ENCODE assay signal across 24 cellular contexts in genomic region chr9:130197888-130198287, GRCh38. TPM values are rescaled to one million over a fixed set of nuclear protein-coding genes. Genes with fewer than 3 reads are reported as not detected.
DNase-seq lines count a peak whose midpoint lies in the region; ATAC-seq and TF ChIP-seq lines count a peak whose summit lies in the region.
"Had no signal": no experiment of that assay in that cellular context is flagged by ENCODE, and none has a peak within 500 bp of the region (broad histone marks: within the 10 kb centered on the region; RNA-seq: fewer than 3 reads in every experiment).

No MANE protein-coding gene starts in this region.

- peak; percentile 18 for DNase-seq in DMS153 (lab: John Stamatoyannopoulos, UW)
- no peak for DNase-seq in DMS153 treated with DMSO at 0.1 percent for 48 hours (lab: John Stamatoyannopoulos, UW; ENCODE audit: unreplicated experiment)
- peak; percentile 43 for DNase-seq in NCI-H2029 treated with DMSO at 0.1 percent for 48 hours (lab: John Stamatoyannopoulos, UW)
- DNase-seq in caudate nucleus (lab: John Stamatoyannopoulos, UW): no peak
- no peak for DNase-seq in prostate gland (ENCODE audit: low spot score)
- no peak for DNase-seq in ureter (ENCODE audit: low spot score)
- DNase-seq: activated CD4-positive, alpha-beta T cell treated with anti-CD3 and anti-CD28 coated beads, Interleukin-2, amount 10 ng/mL, durations not matched to agents 7 days and 5 days; activated naive CD8-positive, alpha-beta T cell treated with anti-CD3 and anti-CD28 coated beads, Interleukin-2, amount 10 ng/mL, durations not matched to agents 7 days and 5 days; AML-193; Caco-2; cortex of kidney; left ventricle myocardium superior; MM.1S; NCI-H82; PC-9; psoas muscle; SJCRH30; T-helper 17 cell had no signal

- H3K36me3 Mint-ChIP-seq in activated T-helper 17 cell treated with anti-CD3 and anti-CD28 coated beads, Interleukin-2, amount 50 U/mL, for 72 hours (ENCODE audit: low read depth): peaks cover 6% of the 10 kb centered on the region
- H3K36me3 Mint-ChIP-seq: activated naive CD8-positive, alpha-beta T cell treated with anti-CD3 and anti-CD28 coated beads, Interleukin-2, amount 10 ng/mL, durations not matched to agents 7 days and 5 days; IgD-negative memory B cell had no signal

- H3K36me3 ChIP-seq in prostate gland: no peaks in the 10 kb centered on the region

- no peak overlapping the region for H3K4me3 ChIP-seq in prostate gland
- H3K4me3 ChIP-seq: PC-9, psoas muscle, SJCRH30 had no signal

- H3K9me3 Mint-ChIP-seq in activated T-helper 17 cell treated with anti-CD3 and anti-CD28 coated beads, Interleukin-2, amount 50 U/mL, for 72 hours: no peaks in the 10 kb centered on the region
- H3K9me3 Mint-ChIP-seq: activated CD4-positive, alpha-beta T cell treated with anti-CD3 and anti-CD28 coated beads, Interleukin-2, amount 10 ng/mL, durations not matched to agents 7 days and 5 days; activated naive CD8-positive, alpha-beta T cell treated with anti-CD3 and anti-CD28 coated beads, Interleukin-2, amount 10 ng/mL, durations not matched to agents 7 days and 5 days; activated T-helper 2 cell treated with anti-CD3 and anti-CD28 coated beads, Interferon-gamma antibody, Interleukin-2, Interleukin-4, amounts not matched to agents 10 μg/mL and 5 μg/mL and 100 μg/mL, durations not matched to agents 14 hours and 24 hours and 36 hours; brain; IgD-negative memory B cell had no signal

- no peak for ATAC-seq in GM21381 (IDR thresholded peaks at IDR 0.05; ENCODE audit: unreplicated experiment)
- no peak for ATAC-seq in activated T-helper 17 cell treated with anti-CD3 and anti-CD28 coated beads, Interleukin-2, amount 50 U/mL, for 72 hours (replicated peaks)
- ATAC-seq: left ventricle myocardium superior, psoas muscle, T-helper 17 cell had no signal

- H3K27me3 Mint-ChIP-seq in activated T-helper 17 cell treated with anti-CD3 and anti-CD28 coated beads, Interleukin-2, amount 50 U/mL, for 72 hours: no peaks in the 10 kb centered on the region
- H3K27me3 Mint-ChIP-seq: activated CD4-positive, alpha-beta T cell treated with anti-CD3 and anti-CD28 coated beads, Interleukin-2, amount 10 ng/mL, durations not matched to agents 7 days and 5 days; activated naive CD8-positive, alpha-beta T cell treated with anti-CD3 and anti-CD28 coated beads, Interleukin-2, amount 10 ng/mL, durations not matched to agents 7 days and 5 days; brain; T-helper 17 cell had no signal

- H3K4me1 ChIP-seq in prostate gland (replicated peaks): no peaks in the 10 kb centered on the region
- H3K4me1 ChIP-seq: psoas muscle had no signal

- H3K4me3 Mint-ChIP-seq in activated T-helper 17 cell treated with anti-CD3 and anti-CD28 coated beads, Interleukin-2, amount 50 U/mL, for 72 hours: no peak overlapping the region
- H3K4me3 Mint-ChIP-seq: activated CD4-positive, alpha-beta T cell treated with anti-CD3 and anti-CD28 coated beads, Interleukin-2, amount 10 ng/mL, durations not matched to agents 7 days and 5 days; activated naive CD8-positive, alpha-beta T cell treated with anti-CD3 and anti-CD28 coated beads, Interleukin-2, amount 10 ng/mL, durations not matched to agents 7 days and 5 days; brain; IgD-negative memory B cell; T-helper 17 cell had no signal

- no peak for TF ChIP-seq CTCF in prostate gland (IDR thresholded peaks at IDR 0.05)

- H3K27ac Mint-ChIP-seq in activated T-helper 17 cell treated with anti-CD3 and anti-CD28 coated beads, Interleukin-2, amount 50 U/mL, for 72 hours: no peak overlapping the region
- H3K27ac Mint-ChIP-seq: activated CD4-positive, alpha-beta T cell treated with anti-CD3 and anti-CD28 coated beads, Interleukin-2, amount 10 ng/mL, durations not matched to agents 7 days and 5 days; activated naive CD8-positive, alpha-beta T cell treated with anti-CD3 and anti-CD28 coated beads, Interleukin-2, amount 10 ng/mL, durations not matched to agents 7 days and 5 days; activated T-helper 2 cell treated with anti-CD3 and anti-CD28 coated beads, Interferon-gamma antibody, Interleukin-2, Interleukin-4, amounts not matched to agents 10 μg/mL and 5 μg/mL and 100 μg/mL, durations not matched to agents 14 hours and 24 hours and 36 hours; IgD-negative memory B cell; T-helper 17 cell had no signal

- no peak for TF ChIP-seq POLR2A in prostate gland (IDR thresholded peaks at IDR 0.05)

- intact Hi-C loops in prostate gland (cut with DNase I): no loop called here

- peak overlapping the region; percentile 24 for H3K27ac ChIP-seq in caudate nucleus (ENCODE audit: low read depth, low read length)
- peak overlapping the region; percentile 55 to 69 for H3K27ac ChIP-seq in prostate gland
- H3K27ac ChIP-seq: 22Rv1, PC-9, psoas muscle, SJCRH30 had no signal

- WGBS in prostate gland: 61% methylated on average over 4 of the region's 4 CpGs

- no peaks in the 10 kb centered on the region for H3K9me3 ChIP-seq in prostate gland
- H3K9me3 ChIP-seq: Caco-2, psoas muscle, SJCRH30 had no signal

- no peaks in the 10 kb centered on the region for H3K27me3 ChIP-seq in prostate gland (replicated peaks; ENCODE audit: insufficient read depth)
- H3K27me3 ChIP-seq: SJCRH30 had no signal

- no peaks in the 10 kb centered on the region for H3K4me1 Mint-ChIP-seq in activated T-helper 17 cell treated with anti-CD3 and anti-CD28 coated beads, Interleukin-2, amount 50 U/mL, for 72 hours
- H3K4me1 Mint-ChIP-seq: activated CD4-positive, alpha-beta T cell treated with anti-CD3 and anti-CD28 coated beads, Interleukin-2, amount 10 ng/mL, durations not matched to agents 7 days and 5 days had no signal

RNA-seq across cellular contexts. Expression of gene NCS1, which starts 25.7 kb away (rescaled TPM):
- total RNA-seq in prostate gland: 10 to 100 TPM; 19.1 to 28.5 TPM
- total RNA-seq in ureter: 54.6 TPM
- 10 to 100 TPM; 14.0 to 30.4 TPM for total RNA-seq in activated T-helper 17 cell treated with anti-CD3 and anti-CD28 coated beads, Interleukin-2, amount 50 U/mL, for 72 hours

Comparison
In these comparisons a context has a peak if more than half of its experiments do, and no peak if none do; other contexts are left out.
1. DNase-seq: peak in DMS153 (single experiment) and NCI-H2029 treated with DMSO at 0.1 percent for 48 hours (single experiment); none in DMS153 treated with DMSO at 0.1 percent for 48 hours (single experiment), caudate nucleus (0 of 61), prostate gland (single experiment) and ureter (single experiment).